Comparison of ENCODE assay signal across 21 cellular contexts in genomic region chr4:2051086-2051485, GRCh38. TPM values are rescaled to one million over a fixed set of nuclear protein-coding genes. Genes with fewer than 3 reads are reported as not detected.
DNase-seq lines count a peak whose midpoint lies in the region; ATAC-seq, FAIRE-seq and TF ChIP-seq lines count a peak whose summit lies in the region.
"Had no signal": no experiment of that assay in that cellular context is flagged by ENCODE, and none has a peak within 500 bp of the region (broad histone marks: within the 10 kb centered on the region; RNA-seq: fewer than 3 reads in every experiment).

No MANE protein-coding gene starts in this region.

- H3K9ac ChIP-seq in kidney (ENCODE audit: low read length in 2 of 2): no peak overlapping the region
- H3K9ac ChIP-seq: BLaER1 had no signal

- no peak overlapping the region for H3K27ac ChIP-seq in kidney (ENCODE audit: low read depth in 2 of 2, low read length in 2 of 2)
- H3K27ac ChIP-seq in gastrocnemius medialis: peak overlapping the region; percentile 26 to 63 (median 37)
- no peak overlapping the region for H3K27ac ChIP-seq in uterus
- H3K27ac ChIP-seq: BLaER1 had no signal

- ATAC-seq in gastrocnemius medialis: peak; percentile 71 to 91
- ATAC-seq: HepG2, PC-3 had no signal

- H3K4me3 ChIP-seq in NB4 (ENCODE audit: low read depth, low read length) (no peak overlapping the region), kidney (ENCODE audit: low read length in 2 of 2) (no peak overlapping the region), gastrocnemius medialis (peak overlapping the region in 3 of 4 donors; percentile 26 to 32 (median 32)), uterus (no peak overlapping the region)
- H3K4me3 ChIP-seq: BLaER1 had no signal

- H3K9me3 ChIP-seq in kidney (ENCODE audit: control insufficient read depth in 1 of 2, low read length in 2 of 2) (no peaks in the 10 kb centered on the region), gastrocnemius medialis (no peaks in the 10 kb centered on the region), uterus (no peaks in the 10 kb centered on the region)
- H3K9me3 ChIP-seq: BLaER1 had no signal

- H3K27me3 ChIP-seq in gastrocnemius medialis (peaks cover 0 to 3% (median 0%) of the 10 kb centered on the region in 3 donors), uterus (no peaks in the 10 kb centered on the region)

- TF ChIP-seq POLR2A in NB4 (IDR thresholded peaks at IDR 0.05; ENCODE audit: extremely low read depth, insufficient read length) (no peak), gastrocnemius medialis (IDR thresholded peaks at IDR 0.05) (no peak), uterus (IDR thresholded peaks at IDR 0.05) (no peak)

- FAIRE-seq in kidney (lab: Jason Lieb, UNC): no peak
- FAIRE-seq: GM12891, GM18507, H1, HepG2 had no signal

- H3K4me1 ChIP-seq in kidney (ENCODE audit: control insufficient read depth in 1 of 2, insufficient read depth in 1 of 2, low read depth in 1 of 2, low read length in 2 of 2) (no peaks in the 10 kb centered on the region), gastrocnemius medialis (peaks cover 0 to 9% of the 10 kb centered on the region in 2 donors), uterus (no peaks in the 10 kb centered on the region)

- H3K36me3 ChIP-seq in kidney (ENCODE audit: control insufficient read depth in 1 of 2, insufficient read depth in 2 of 2, low read length in 2 of 2) (no peaks in the 10 kb centered on the region), gastrocnemius medialis (no peaks in the 10 kb centered on the region), uterus (no peaks in the 10 kb centered on the region)
- H3K36me3 ChIP-seq: BLaER1 had no signal

- peak; percentile 10 for DNase-seq in 8988T
- DNase-seq in NB4 (ENCODE audit: low read depth): peak; percentile 1
- DNase-seq in kidney: peak; percentile 33
- peak in 1 of 2 donors; percentile 54 for DNase-seq in gastrocnemius medialis
- no peak for DNase-seq in uterus
- no peak for DNase-seq in NCI-H146 treated with DMSO at 0.1 percent for 48 hours (lab: John Stamatoyannopoulos, UW; ENCODE audit: unreplicated experiment)
- DNase-seq in GM19240 (ENCODE audit: insufficient read length, low spot score): no peak
- DNase-seq: Calu3; CD4-positive, alpha-beta memory T cell; NCI-H1048; NCI-H1436 treated with DMSO at 0.1 percent for 48 hours; NCI-H2029 treated with DMSO at 0.1 percent for 48 hours; NCI-H2171; NCI-H526; PC-3; RPMI8226 had no signal

- TF ChIP-seq CTCF in NB4 (IDR thresholded peaks at IDR 0.05; ENCODE audit: low read depth, low read length): no peak
- no peak for TF ChIP-seq CTCF in kidney (IDR thresholded peaks at IDR 0.05; ENCODE audit: borderline replicate concordance, extremely low read depth, insufficient read depth)
- no peak for TF ChIP-seq CTCF in gastrocnemius medialis (IDR thresholded peaks at IDR 0.05 in 4 of 5, conservative IDR thresholded peaks at IDR 0.05 in 1 of 5)
- no peak for TF ChIP-seq CTCF in uterus (IDR thresholded peaks at IDR 0.05)

- in situ Hi-C loops in gastrocnemius medialis (cut with MboI; ENCODE audit: low sequenced_read_pairs in 4 of 4): no loop called here

- intact Hi-C loops in kidney (cut with DNase I) (no loop called here), gastrocnemius medialis (cut with DNase I; ENCODE audit: low total_unique reads) (no loop called here), uterus (cut with DNase I; ENCODE audit: low total_unique reads) (no loop called here)

RNA-seq across cellular contexts. Expression of gene NAT8L, which starts 8.0 kb away (rescaled TPM):
- total RNA-seq in kidney: 2.7 TPM
- polyA plus RNA-seq in kidney (ENCODE audit: insufficient read depth, low read depth, low replicate concordance): 12.5 TPM
- total RNA-seq in gastrocnemius medialis: 1 to 10 TPM; 1.5 to 3.2 (median 1.8) TPM
- 1 to 10 TPM in 1 of 4 donors, under 1 TPM in 1, not detected in 2; 0.27 to 1.2 TPM for total RNA-seq in uterus
- total RNA-seq: CD4-positive, alpha-beta memory T cell had no signal
- polyA plus RNA-seq: CD4-positive, alpha-beta memory T cell had no signal

RNA-seq across cellular contexts. Expression of gene NELFA, which starts 42.3 kb away (rescaled TPM):
- total RNA-seq in kidney (39.1 TPM), gastrocnemius medialis (10 to 100 TPM in 3 of 4 donors, 1 to 10 TPM in 1; 8.1 to 21.1 (median 15.9) TPM), uterus (10 to 100 TPM in 3 of 4 donors, 1 to 10 TPM in 1; 2.4 to 38.8 (median 18.8) TPM)
- polyA plus RNA-seq in kidney (ENCODE audit: insufficient read depth, low read depth, low replicate concordance): 17.8 TPM

Comparison
In these comparisons a context has a peak if more than half of its experiments do, and no peak if none do; other contexts are left out.
1. DNase-seq: peak in 8988T (single experiment), NB4 (single experiment) and kidney (single experiment); none in uterus (0 of 2), NCI-H146 treated with DMSO at 0.1 percent for 48 hours (single experiment) and GM19240 (single experiment).
2. H3K4me3 ChIP-seq: peak in gastrocnemius medialis (3 of 4); none in NB4 (single experiment), kidney (0 of 2) and uterus (0 of 2).
3. H3K27ac ChIP-seq: peak in gastrocnemius medialis (4 of 4); none in kidney (0 of 2) and uterus (0 of 2).